Comparison of ENCODE assay signal across 7 cellular contexts in genomic region chrX:154366666-154367055, GRCh38. TPM values are rescaled to one million over a fixed set of nuclear protein-coding genes. Genes with fewer than 3 reads are reported as not detected.
DNase-seq lines count a peak whose midpoint lies in the region; ATAC-seq and TF ChIP-seq lines count a peak whose summit lies in the region.
"Had no signal": no experiment of that assay in that cellular context is flagged by ENCODE, and none has a peak within 500 bp of the region (broad histone marks: within the 10 kb centered on the region; RNA-seq: fewer than 3 reads in every experiment).

No MANE protein-coding gene starts in this region.

- in situ Hi-C loops in Panc1 (cut with HindIII; ENCODE audit: low pct_unique_long_range_greater_than_20kb, low sequenced_read_pairs), result no loop called here

- TSS peak; percentile 2 for BruUV-seq in Panc1 (replicated peaks; lab: Mats Ljungman, UMichigan)

- POLR2A ChIA-PET in Panc1 (lab: Charles Lee), result no interaction called here

- WGBS in gastroesophageal sphincter (ENCODE audit: low coverage in 1 of 2), 2 donors, result 73% methylated on average over 3 of the region's 11 CpGs; no CpG with 5 or more reads in 1 of the 2 donors
- 58 to 87% (median 85%) methylated on average over 6 to 11 of the region's 11 CpGs for WGBS in spleen, 5 donors

- TF ChIP-seq POLR2A in gastroesophageal sphincter (IDR thresholded peaks at IDR 0.05) (no peak), spleen (IDR thresholded peaks at IDR 0.05) (no peak)

- H3K36me3 ChIP-seq in Panc1 (ENCODE audit: control insufficient read depth, insufficient read depth, low read length), result peaks cover 5% of the 10 kb centered on the region; the same call in 1 of the 2 replicates
- peaks cover 0 to 74% of the 10 kb centered on the region in 2 donors for H3K36me3 ChIP-seq in gastroesophageal sphincter
- peaks cover 0 to 65% (median 56%) of the 10 kb centered on the region in 6 donors for H3K36me3 ChIP-seq in spleen

- H3K9me3 ChIP-seq in Panc1 (ENCODE audit: control insufficient read depth, insufficient read depth, low read depth, low read length) (no peaks in the 10 kb centered on the region), gastroesophageal sphincter (no peaks in the 10 kb centered on the region), spleen (no peaks in the 10 kb centered on the region)

- intact Hi-C loops in Panc1 (cut with micrococcal nuclease; ENCODE audit: unreplicated experiment) (no loop called here), spleen (cut with DNase I; ENCODE audit: low total_unique reads) (no loop called here)

- H3K4me1 ChIP-seq in Panc1 (ENCODE audit: control insufficient read depth, insufficient read depth, low read length), result peaks cover 7% of the 10 kb centered on the region
- peaks cover 0 to 74% (median 11%) of the 10 kb centered on the region in 3 donors for H3K4me1 ChIP-seq in gastroesophageal sphincter
- peaks cover 7 to 50% (median 28%) of the 10 kb centered on the region in 6 donors for H3K4me1 ChIP-seq in spleen

- CTCF ChIA-PET in Panc1 (lab: Charles Lee), result no interaction called here

- TF ChIP-seq CTCF in Panc1 (IDR thresholded peaks at IDR 0.05) (no peak), gastroesophageal sphincter (IDR thresholded peaks at IDR 0.05) (no peak), spleen (IDR thresholded peaks at IDR 0.05 in 8 of 11, conservative IDR thresholded peaks at IDR 0.05 in 3 of 11) (no peak)

- no peak for ATAC-seq in Panc1
- no peak for ATAC-seq in gastroesophageal sphincter
- no peak for ATAC-seq in GM21360 (IDR thresholded peaks at IDR 0.05; ENCODE audit: unreplicated experiment)
- ATAC-seq: activated CD8-positive, alpha-beta T cell treated with anti-CD3 and anti-CD28 coated beads for 36 hours had no signal

- no peaks in the 10 kb centered on the region for H3K27me3 ChIP-seq in Panc1 (ENCODE audit: control insufficient read depth, insufficient read depth, low read length)
- no peaks in the 10 kb centered on the region for H3K27me3 ChIP-seq in gastroesophageal sphincter
- H3K27me3 ChIP-seq in spleen (replicated peaks in 1 of 7), result no peaks in the 10 kb centered on the region

- no peak for TF ChIP-seq EP300 in gastroesophageal sphincter (IDR thresholded peaks at IDR 0.05)

- H3K27ac ChIP-seq in Panc1 (ENCODE audit: low read length) (no peak overlapping the region), gastroesophageal sphincter (peak overlapping the region; percentile 94 to 99 (median 96)), spleen (peak overlapping the region in 5 of 8 donors; percentile 27 to 94 (median 88))

- H3K4me3 ChIP-seq in Panc1 (ENCODE audit: low read depth in 2 of 2, low read length in 2 of 2) (no peak overlapping the region), gastroesophageal sphincter (peak overlapping the region in 1 of 2 donors; percentile 74), spleen (no peak overlapping the region)

- DNase-seq in Panc1 (ENCODE audit: low read depth, low spot score) (no peak), spleen (no peak), HK-2 (ENCODE audit: unreplicated experiment) (no peak), SIG-M5 (lab: John Stamatoyannopoulos, UW) (no peak)
- DNase-seq: activated CD8-positive, alpha-beta T cell treated with anti-CD3 and anti-CD28 coated beads for 36 hours had no signal

RNA-seq across cellular contexts. Expression of gene FLNA, which starts 7.8 kb away (rescaled TPM):
- total RNA-seq in Panc1 (2021; ENCODE audit: unreplicated experiment) (920 TPM), gastroesophageal sphincter (over 10,000 TPM in 1 of 4 donors, 1,000 to 10,000 TPM in 3; 7,815 to 15,318 (median 8,757) TPM), spleen (1,000 to 10,000 TPM in 1 of 7 donors, 100 to 1,000 TPM in 6; 401 to 1,447 (median 668) TPM)
- polyA plus RNA-seq in Panc1 (2012; ENCODE audit: insufficient read length), result 914 TPM
- polyA plus RNA-seq in spleen, result 100 to 1,000 TPM; 259 to 548 (median 322) TPM

RNA-seq across cellular contexts. Expression of gene EMD, which starts 12.4 kb away (rescaled TPM):
- total RNA-seq in Panc1 (2021; ENCODE audit: unreplicated experiment), result 178 TPM
- polyA plus RNA-seq in Panc1 (2012; ENCODE audit: insufficient read length), result 209 TPM
- 10 to 100 TPM; 41.0 to 58.6 (median 50.6) TPM for total RNA-seq in gastroesophageal sphincter
- 10 to 100 TPM; 29.8 to 56.3 (median 49.9) TPM for total RNA-seq in spleen
- 10 to 100 TPM; 77.8 to 83.1 (median 78.9) TPM for polyA plus RNA-seq in spleen

RNA-seq across cellular contexts. Expression of gene RPL10, which starts 31.5 kb away (rescaled TPM):
- total RNA-seq in Panc1 (2021; ENCODE audit: unreplicated experiment) (2,466 TPM), gastroesophageal sphincter (1,000 to 10,000 TPM; 3,970 to 7,427 (median 5,392) TPM), spleen (1,000 to 10,000 TPM; 2,711 to 4,089 (median 3,238) TPM)
- polyA plus RNA-seq in Panc1 (2012; ENCODE audit: insufficient read length), result 2,477 TPM
- 1,000 to 10,000 TPM; 6,919 to 9,324 (median 8,870) TPM for polyA plus RNA-seq in spleen

RNA-seq across cellular contexts. Expression of gene DNASE1L1, which starts 42.4 kb away (rescaled TPM):
- 60.4 TPM for total RNA-seq in Panc1 (2021; ENCODE audit: unreplicated experiment)
- polyA plus RNA-seq in Panc1 (2012; ENCODE audit: insufficient read length), result 104 TPM
- 10 to 100 TPM; 11.1 to 29.3 (median 22.3) TPM for total RNA-seq in gastroesophageal sphincter
- total RNA-seq in spleen, result 10 to 100 TPM; 25.9 to 54.5 (median 43.5) TPM
- 10 to 100 TPM; 18.1 to 26.5 (median 22.5) TPM for polyA plus RNA-seq in spleen

RNA-seq across cellular contexts. Expression of gene TAFAZZIN, which starts 44.7 kb away (rescaled TPM):
- total RNA-seq in Panc1 (2021; ENCODE audit: unreplicated experiment) (113 TPM), gastroesophageal sphincter (10 to 100 TPM; 11.7 to 54.5 (median 24.4) TPM), spleen (100 to 1,000 TPM in 1 of 7 donors, 10 to 100 TPM in 6; 70.1 to 107 (median 76.3) TPM)
- 123 TPM for polyA plus RNA-seq in Panc1 (2012; ENCODE audit: insufficient read length)
- polyA plus RNA-seq in spleen, result 100 to 1,000 TPM in 2 of 3 donors, 10 to 100 TPM in 1; 65.7 to 135 (median 115) TPM
